ENCODE assay signal across 13 cellular contexts in genomic region chr14:73467800-73468199, GRCh38. TPM values are rescaled to one million over a fixed set of nuclear protein-coding genes. Genes with fewer than 3 reads are reported as not detected.
DNase-seq lines count a peak whose midpoint lies in the region; ATAC-seq, FAIRE-seq and TF ChIP-seq lines count a peak whose summit lies in the region.
"Had no signal": no experiment of that assay in that cellular context is flagged by ENCODE, and none has a peak within 500 bp of the region (broad histone marks: within the 10 kb centered on the region; RNA-seq: fewer than 3 reads in every experiment).

No MANE protein-coding gene starts in this region.

- H3K4me3 ChIP-seq in OCI-LY7 (ENCODE audit: low read depth, low read length, poor library complexity, severe bottlenecking) (no peak overlapping the region), GM12878 (no peak overlapping the region)
- H3K4me3 ChIP-seq: gastrocnemius medialis had no signal

- TF ChIP-seq POLR2A in GM12878 (IDR thresholded peaks at IDR 0.05; ENCODE audit: low read depth, low read length) = no peak

- no peak for TF ChIP-seq CTCF in OCI-LY7 (conservative IDR thresholded peaks at IDR 0.05; ENCODE audit: low read length)
- no peak for TF ChIP-seq CTCF in GM12878 (IDR thresholded peaks at IDR 0.05 in 2 of 3, conservative IDR thresholded peaks at IDR 0.05 in 1 of 3; ENCODE audit: control insufficient read depth in 2 of 3, extremely low read depth in 1 of 3, insufficient read depth in 1 of 3, low read depth in 3 of 3, low read length in 3 of 3)

- FAIRE-seq in GM12878 (lab: Jason Lieb, UNC) = peak; percentile 31
- FAIRE-seq: keratinocyte had no signal

- H3K36me3 ChIP-seq in OCI-LY7 (ENCODE audit: insufficient read depth, low read length) (no peaks in the 10 kb centered on the region), GM12878 (ENCODE audit: control insufficient read depth in 2 of 2, insufficient read depth in 2 of 2, low read length in 1 of 2) (no peaks in the 10 kb centered on the region)
- H3K36me3 ChIP-seq: gastrocnemius medialis had no signal

- TF ChIP-seq RAD21 in GM12878 (IDR thresholded peaks at IDR 0.05; ENCODE audit: insufficient read depth, low read depth, low read length) = 0 out of 2 replicates have a peak, but pooled peaks have one; percentile 6

- H2AFZ ChIP-seq in OCI-LY7 (ENCODE audit: low read length) = peak overlapping the region; percentile 18
- H2AFZ ChIP-seq in GM12878 (ENCODE audit: control insufficient read depth, low read depth, low read length) = no peak overlapping the region

- no peak overlapping the region for H3K4me2 ChIP-seq in OCI-LY7 (ENCODE audit: low read length)
- no peak overlapping the region for H3K4me2 ChIP-seq in GM12878 (ENCODE audit: control insufficient read depth, insufficient read depth)

- intact Hi-C loops in OCI-LY7 (cut with micrococcal nuclease; ENCODE audit: unreplicated experiment) (no loop called here), GM12878 (cut with micrococcal nuclease; ENCODE audit: unreplicated experiment) (no loop called here)

- H3K9me3 ChIP-seq in OCI-LY7 (ENCODE audit: low read length) (no peaks in the 10 kb centered on the region), GM12878 (replicated peaks; ENCODE audit: control insufficient read depth, insufficient read depth, low read length) (no peaks in the 10 kb centered on the region)
- H3K9me3 ChIP-seq: gastrocnemius medialis had no signal

- 66% methylated on average over 4 of the region's 4 CpGs for WGBS in GM12878 (ENCODE audit: insufficient coverage, insufficient replicate concordance, low lambda C conversion rate, missing lambda C conversion rate)

- no peaks in the 10 kb centered on the region for H3K27me3 ChIP-seq in GM12878 (replicated peaks in 1 of 2; ENCODE audit: control insufficient read depth in 2 of 2, insufficient read depth in 2 of 2, low read length in 1 of 2)
- H3K27me3 ChIP-seq: gastrocnemius medialis had no signal

- H3K9me2 ChIP-seq in OCI-LY7 (ENCODE audit: insufficient read depth, low read length) = no peaks in the 10 kb centered on the region

- H3K79me2 ChIP-seq in OCI-LY7 (ENCODE audit: insufficient read depth, low read depth, low read length) (no peaks in the 10 kb centered on the region), GM12878 (ENCODE audit: control insufficient read depth, insufficient read depth, low read length) (no peaks in the 10 kb centered on the region)

- no peaks in the 10 kb centered on the region for H4K20me1 ChIP-seq in OCI-LY7 (ENCODE audit: insufficient read depth, low read length)
- no peaks in the 10 kb centered on the region for H4K20me1 ChIP-seq in GM12878 (ENCODE audit: control insufficient read depth, insufficient read depth)

- BruUV-seq in OCI-LY7 (replicated peaks; lab: Mats Ljungman, UMichigan) (no TSS peak), GM12878 (replicated peaks; lab: Mats Ljungman, UMichigan) (no TSS peak)

- POLR2A ChIA-PET in OCI-LY7 (lab: Charles Lee) (interaction anchor here (0.7 to 1.2 kb wide), 3 partner anchors 9 to 312 kb away, joined by 5 to 15 read pairs (median 7); partner anchors contain the start of gene NUMB), GM12878 (lab: Charles Lee) (interaction anchor here (0.6 to 7.5 kb wide), 12 partner anchors 10 to 1065 kb away, joined by 3 to 42 read pairs (median 6); partner anchors contain the start of gene NUMB)

- H3K4me1 ChIP-seq in OCI-LY7 (ENCODE audit: insufficient read depth, low read length, poor library complexity, severe bottlenecking) (peaks cover 28% of the 10 kb centered on the region), GM12878 (ENCODE audit: control insufficient read depth, insufficient read depth, low read length) (peaks cover 31% of the 10 kb centered on the region)

- in situ Hi-C loops in GM12878 (cut with MboI) = loop anchor here (5.0 kb wide), 1 partner anchor 175 kb away; no protein-coding TSS in a partner anchor

- H3K27ac ChIP-seq in OCI-LY7 (ENCODE audit: low read depth, low read length, poor library complexity, severe bottlenecking) (no peak overlapping the region), GM12878 (ENCODE audit: control insufficient read depth, insufficient read depth) (no peak overlapping the region)
- H3K27ac ChIP-seq: gastrocnemius medialis had no signal

- TF ChIP-seq EP300 in GM12878 (IDR thresholded peaks at IDR 0.05; ENCODE audit: borderline replicate concordance in 1 of 2, control insufficient read depth in 1 of 2, low read depth in 2 of 2, low read length in 2 of 2) = no peak

- DNase-seq in CD1c-positive myeloid dendritic cell (ENCODE audit: extremely low spot score) (peak; percentile 52), OCI-LY7 (ENCODE audit: low spot score) (no peak), GM12878 (ENCODE audit: low read depth, low spot score) (no peak), NCI-H345 (lab: John Stamatoyannopoulos, UW) (no peak), HK-2 (ENCODE audit: unreplicated experiment) (no peak), NCI-H1092 (lab: John Stamatoyannopoulos, UW) (no peak)
- peak; percentile 68 for DNase-seq in stimulated activated CD4-positive, alpha-beta T cell treated with anti-CD3 and anti-CD28 coated beads, Interleukin-15, amount 100 ng/mL, for 24 hours
- DNase-seq: gastrocnemius medialis, NCI-H1417 treated with DMSO at 0.1 percent for 48 hours, NCI-H510A treated with DMSO at 0.1 percent for 48 hours had no signal

- ATAC-seq in GM12878 (peak; percentile 13; the same call in 2 of the 3 replicates), HG02642 (IDR thresholded peaks at IDR 0.05; ENCODE audit: poor library complexity, unreplicated experiment) (no peak)
- ATAC-seq: gastrocnemius medialis, sciatic nerve had no signal

- SMC1A ChIA-PET in GM12878 (lab: Charles Lee; ENCODE audit: uncharacterized antibody, unreplicated experiment) = interaction anchor here (0.6 to 17.1 kb wide), 19 partner anchors 8 to 295 kb away, joined by 3 to 311 read pairs (median 5); partner anchors contain the start of genes NUMB and RIOX1

- CTCF ChIA-PET in OCI-LY7 (lab: Charles Lee; ENCODE audit: unreplicated experiment) (interaction anchor here (1.4 to 1.8 kb wide), 2 partner anchors 10 to 172 kb away, joined by 4 to 9 read pairs; partner anchors contain the start of gene NUMB), GM12878 (lab: Yijun Ruan, JAX) (interaction anchor here (0.9 to 19.2 kb wide), 19 partner anchors 9 to 325 kb away, joined by 3 to 252 read pairs (median 4); no protein-coding TSS in a partner anchor)

- no peak overlapping the region for H3K9ac ChIP-seq in GM12878 (ENCODE audit: control insufficient read depth, insufficient read depth, low read length)

- RAD21 ChIA-PET in GM12878 (lab: Charles Lee; ENCODE audit: unreplicated experiment) = interaction anchor here (0.6 to 26.5 kb wide), 20 partner anchors 9 to 324 kb away, joined by 3 to 591 read pairs (median 7); partner anchors contain the start of gene NUMB

TF ChIP-seq in GM12878, 131 proteins besides CTCF, POLR2A, EP300 and RAD21 (continues in another document):
- no peak for TF ChIP-seq TCF7 (IDR thresholded peaks at IDR 0.05; ENCODE audit: borderline replicate concordance)
- TF ChIP-seq STAT1 (conservative IDR thresholded peaks at IDR 0.05) = no peak
- TF ChIP-seq YY1 (IDR thresholded peaks at IDR 0.05; ENCODE audit: low read depth, low read length) = no peak
- TF ChIP-seq EGR1 (IDR thresholded peaks at IDR 0.05; ENCODE audit: borderline replicate concordance in 1 of 2, low read depth in 2 of 2, low read length in 2 of 2) = peak in 1 of 2 experiments; percentile 64; a peak in 2 of 3 replicates
- no peak for TF ChIP-seq ASH2L (IDR thresholded peaks at IDR 0.05; ENCODE audit: borderline replicate concordance, low read depth)
- 0 out of 2 replicates have a peak, but pooled peaks have one; percentile 40 for TF ChIP-seq NBN (IDR thresholded peaks at IDR 0.05)
- peak in 1 of 2 experiments; percentile 34; a peak in 2 of 4 replicates for TF ChIP-seq IKZF2 (IDR thresholded peaks at IDR 0.05)
- no peak for TF ChIP-seq CHD1 (IDR thresholded peaks at IDR 0.05; ENCODE audit: low read depth, low read length)

RNA-seq across cellular contexts. Expression of gene NUMB, which starts 9.5 kb away (rescaled TPM):
- total RNA-seq in OCI-LY7 (2014; rRNA removed; shearing (Covaris generic)) = 17.1 and 18.6 TPM in 2 replicates
- 81.1 and 87.8 TPM in 2 replicates for total RNA-seq in OCI-LY7 (2022)
- total RNA-seq in GM12878 (2013; cell fraction: nucleolus; rRNA removed) = 141 and 152 TPM in 2 replicates
- total RNA-seq in GM12878 (2014; rRNA removed) = 28.2 and 31.0 TPM in 2 replicates
- total RNA-seq in GM12878 (2014; rRNA removed; fragmentation: Illumina TruSeq; extraction: Trizol) = 22.0 and 23.7 TPM in 2 replicates
- 49.7 and 57.4 TPM in 2 replicates for total RNA-seq in GM12878 (2021)
- polyA plus RNA-seq in GM12878 (2011; ENCODE audit: low read depth) = 23.6 TPM
- polyA plus RNA-seq in GM12878 (2011; rRNA removed) = 96.5 and 147 TPM in 2 replicates
- polyA plus RNA-seq in GM12878 (2011; cell fraction: cytosol; rRNA removed) = 162 and 211 TPM in 2 replicates
- 181 and 228 TPM in 2 replicates for polyA plus RNA-seq in GM12878 (2011; cell fraction: nucleus; rRNA removed)
- 28.5 and 35.1 TPM in 2 replicates for polyA plus RNA-seq in GM12878 (2012)
- 56.3 and 59.5 TPM in 2 replicates for polyA plus RNA-seq in GM12878 (2014; fragmentation: Illumina TruSeq; extraction: Trizol)
- polyA plus RNA-seq in GM12878 (2014; fragmentation: Nextera tagmentation; extraction: Ambion mirVana) = 10 to 100 TPM; 29.8 to 30.9 TPM
- 37.5 and 43.5 TPM in 2 replicates for polyA plus RNA-seq in GM12878 (2014; rRNA removed)
- polyA plus RNA-seq in GM12878 (2016; fragmentation: Nextera tagmentation; extraction: Ambion mirVana) = 10 to 100 TPM; 54.3 to 54.5 TPM
- 243 and 306 TPM in 2 replicates for polyA minus RNA-seq in GM12878 (2011; rRNA and poly(A)+ RNA removed)
- polyA minus RNA-seq in GM12878 (2011; cell fraction: cytosol; rRNA and poly(A)+ RNA removed) = 61.1 and 78.4 TPM in 2 replicates
- 125 and 195 TPM in 2 replicates for polyA minus RNA-seq in GM12878 (2011; cell fraction: nucleus; rRNA and poly(A)+ RNA removed)

RNA-seq across cellular contexts. Expression of gene RIOX1, which starts 22.9 kb away (rescaled TPM):
- 33.5 and 36.4 TPM in 2 replicates for total RNA-seq in OCI-LY7 (2014; rRNA removed; shearing (Covaris generic))
- 21.0 and 21.7 TPM in 2 replicates for total RNA-seq in OCI-LY7 (2022)
- 26.5 and 39.2 TPM in 2 replicates for total RNA-seq in GM12878 (2013; cell fraction: nucleolus; rRNA removed)
- total RNA-seq in GM12878 (2014; rRNA removed) = 31.7 and 33.6 TPM in 2 replicates
- total RNA-seq in GM12878 (2014; rRNA removed; fragmentation: Illumina TruSeq; extraction: Trizol) = 17.9 and 19.4 TPM in 2 replicates
- total RNA-seq in GM12878 (2021) = 33.7 and 34.3 TPM in 2 replicates
- 7.5 TPM for polyA plus RNA-seq in GM12878 (2011; ENCODE audit: low read depth)
- polyA plus RNA-seq in GM12878 (2011; rRNA removed) = 11.6 and 15.9 TPM in 2 replicates
- 19.3 and 29.4 TPM in 2 replicates for polyA plus RNA-seq in GM12878 (2011; cell fraction: cytosol; rRNA removed)
- 17.4 and 20.7 TPM in 2 replicates for polyA plus RNA-seq in GM12878 (2011; cell fraction: nucleus; rRNA removed)
- polyA plus RNA-seq in GM12878 (2012) = 13.8 and 16.0 TPM in 2 replicates
- 16.4 and 16.7 TPM in 2 replicates for polyA plus RNA-seq in GM12878 (2014; fragmentation: Illumina TruSeq; extraction: Trizol)
- 1 to 10 TPM; 7.8 to 8.9 TPM for polyA plus RNA-seq in GM12878 (2014; fragmentation: Nextera tagmentation; extraction: Ambion mirVana)
- 31.6 and 34.0 TPM in 2 replicates for polyA plus RNA-seq in GM12878 (2014; rRNA removed)
- polyA plus RNA-seq in GM12878 (2016; fragmentation: Nextera tagmentation; extraction: Ambion mirVana) = 10 to 100 TPM; 18.6 to 20.7 TPM
- 20.8 and 31.6 TPM in 2 replicates for polyA minus RNA-seq in GM12878 (2011; rRNA and poly(A)+ RNA removed)
- polyA minus RNA-seq in GM12878 (2011; cell fraction: cytosol; rRNA and poly(A)+ RNA removed) = 14.7 and 15.5 TPM in 2 replicates
- 22.1 and 38.0 TPM in 2 replicates for polyA minus RNA-seq in GM12878 (2011; cell fraction: nucleus; rRNA and poly(A)+ RNA removed)

Comparison
In these comparisons a context has a peak if more than half of its experiments do, and no peak if none do; other contexts are left out.
1. DNase-seq: peak in CD1c-positive myeloid dendritic cell (single experiment) and stimulated activated CD4-positive, alpha-beta T cell treated with anti-CD3 and anti-CD28 coated beads, Interleukin-15, amount 100 ng/mL, for 24 hours (single experiment); none in OCI-LY7 (single experiment), GM12878 (single experiment), NCI-H345 (single experiment), HK-2 (single experiment) and NCI-H1092 (single experiment).